Comparison of ENCODE assay signal across 15 cellular contexts in genomic region chr1:21672478-21673276, GRCh38. TPM values are rescaled to one million over a fixed set of nuclear protein-coding genes. Genes with fewer than 3 reads are reported as not detected.
DNase-seq lines count a peak whose midpoint lies in the region; ATAC-seq lines count a peak whose summit lies in the region.
"Had no signal": no experiment of that assay in that cellular context is flagged by ENCODE, and none has a peak within 500 bp of the region (broad histone marks: within the 10 kb centered on the region; RNA-seq: fewer than 3 reads in every experiment).

No MANE protein-coding gene starts in this region.

- DNase-seq in AG20443 (ENCODE audit: low spot score): peak; percentile 49
- peak; percentile 36 for DNase-seq in H7
- DNase-seq in posterior vena cava (ENCODE audit: low spot score): peak; percentile 73
- DNase-seq in kidney tubule cell (ENCODE audit: low spot score): no peak
- no peak for DNase-seq in HPDE6-E6E7 (ENCODE audit: extremely low spot score)
- no peak for DNase-seq in NCI-H774 (lab: John Stamatoyannopoulos, UW)
- DNase-seq: activated CD4-positive, alpha-beta T cell treated with anti-CD3 and anti-CD28 coated beads, Interleukin-2, amount 50 U/mL, for 1 hour; activated naive CD4-positive, alpha-beta T cell treated with anti-CD3 and anti-CD28 coated beads, Interleukin-2, amount 50 U/mL, for 16 hours; CD4-positive, alpha-beta memory T cell; foreskin keratinocyte; NCI-H2107 had no signal

- ATAC-seq in GM21723 (IDR thresholded peaks at IDR 0.05; ENCODE audit: unreplicated experiment): no peak
- ATAC-seq: foreskin keratinocyte; stimulated activated effector memory CD8-positive, alpha-beta T cell treated with anti-CD3 and anti-CD28 coated beads, Interleukin-12 subunit alpha, Interleukin-12 subunit beta, amount 100 ng/mL, for 72 hours had no signal

- no peak overlapping the region for H3K4me3 ChIP-seq in H7 (ENCODE audit: insufficient read depth, low read depth, low read length)

- peaks cover 21% of the 10 kb centered on the region for H3K27me3 ChIP-seq in H7 (ENCODE audit: control insufficient read depth, insufficient read depth, low read length)

- intact Hi-C loops in posterior vena cava (cut with DNase I): no loop called here

- H3K36me3 ChIP-seq in H7 (replicated peaks; ENCODE audit: control insufficient read depth, insufficient read depth, low read length): no peaks in the 10 kb centered on the region

- H3K27ac ChIP-seq in cingulate gyrus (ENCODE audit: low read depth, low read length): peak overlapping the region; percentile 19
- H3K27ac ChIP-seq: foreskin keratinocyte had no signal

RNA-seq across cellular contexts. Expression of gene RAP1GAP, which starts 3.5 kb away (rescaled TPM):
- 9.4 and 10.1 TPM in 2 replicates for total RNA-seq in H7 (2014; rRNA removed; shearing (Covaris generic))
- 1 to 10 TPM in 1 of 2 donors, under 1 TPM in 1; 0.38 to 1.2 TPM for total RNA-seq in posterior vena cava
- total RNA-seq: dermis microvascular lymphatic vessel endothelial cell had no signal

Comparison
In these comparisons a context has a peak if more than half of its experiments do, and no peak if none do; other contexts are left out.
1. DNase-seq: peak in AG20443 (single experiment), H7 (single experiment) and posterior vena cava (single experiment); none in kidney tubule cell (single experiment), HPDE6-E6E7 (single experiment) and NCI-H774 (single experiment).